ENCODE assay signal across 1 cellular context in genomic region chr17:79810138-79811027, GRCh38.
TF ChIP-seq lines count a peak whose summit lies in the region.

No MANE protein-coding gene starts in this region.

TF ChIP-seq in endothelial cell of umbilical vein, 7 proteins besides CTCF, POLR2A, EP300 and RAD21 (continued from another document):
- TF ChIP-seq POLR2AphosphoS5 (IDR thresholded peaks at IDR 0.05; ENCODE audit: insufficient read depth, low read depth, low read length) (no peak), MYC (IDR thresholded peaks at IDR 0.05; ENCODE audit: low read depth, low read length) (no peak)
TF ChIP-seq in endothelial cell of umbilical vein: peak in this region for 0.
